ENCODE assay signal across 1 cellular context in the genomic region with DNA sequence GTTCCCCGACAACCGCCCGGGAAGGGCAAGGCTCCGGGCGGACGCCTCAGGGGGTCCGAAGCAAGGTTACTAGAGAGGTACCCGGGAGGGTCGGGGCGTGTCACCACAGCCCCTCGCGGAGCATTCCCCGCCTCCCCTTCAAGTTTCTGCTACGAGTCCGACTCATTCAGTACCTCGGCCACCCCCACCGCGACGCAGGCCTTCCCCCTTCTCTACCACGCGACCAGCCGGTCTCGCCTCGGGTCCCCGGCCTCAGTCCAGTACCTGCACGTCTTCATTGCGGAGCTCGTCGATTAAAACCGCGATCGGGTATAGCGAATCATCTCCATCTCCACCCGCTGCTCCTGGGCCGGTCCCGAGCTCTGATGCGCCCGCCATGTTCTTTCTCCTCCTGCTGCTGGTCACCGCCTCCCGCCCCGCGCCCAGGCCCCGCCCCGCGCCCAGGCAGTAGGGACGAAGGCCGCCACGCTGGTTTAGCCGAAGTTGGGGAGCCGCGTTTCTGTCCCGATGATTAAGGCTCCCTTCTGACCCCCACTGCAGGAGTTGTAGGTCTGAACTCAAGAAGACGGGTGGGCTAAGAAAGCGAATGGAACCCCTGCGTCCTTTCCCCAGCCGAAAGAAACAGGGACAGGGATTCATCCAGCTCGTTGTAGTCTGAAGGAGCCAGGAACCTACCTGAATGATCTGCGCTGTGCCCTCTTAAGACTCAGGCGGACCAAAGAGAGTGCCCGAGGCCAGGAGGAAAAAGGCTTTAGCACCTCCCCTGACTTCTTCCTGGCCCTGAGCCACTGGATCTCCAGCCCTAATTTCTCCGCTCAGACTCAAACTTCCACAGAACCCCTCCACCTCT.
TF ChIP-seq lines count a peak whose summit lies in the region.

TSS of gene PPP2R1B (minus strand) at position 406 of the 850 bp plus-strand sequence. CDS start at position 378, 28 bp downstream.

TF ChIP-seq in K562, 482 proteins besides CTCF, POLR2A, EP300 and RAD21 (continued from another document and continues in another):
- TF ChIP-seq UBTF (IDR thresholded peaks at IDR 0.05; ENCODE audit: borderline replicate concordance in 1 of 2, low read depth in 2 of 2, low read length in 2 of 2) (peak in 1 of 2 experiments; percentile 33; a peak in 1 of 4 replicates), GABPA (tag; conservative IDR thresholded peaks at IDR 0.05; ENCODE audit: low read depth) (0 out of 2 replicates have a peak, but pooled peaks have one; percentile 26), FOXK1 (CRISPR knock-in tag; IDR thresholded peaks at IDR 0.05; ENCODE audit: borderline replicate concordance) (0 out of 2 replicates have a peak, but pooled peaks have one; percentile 21), ZNF79 (CRISPR knock-in tag; IDR thresholded peaks at IDR 0.05; ENCODE audit: low read depth) (no peak), SMARCC2 (IDR thresholded peaks at IDR 0.05; ENCODE audit: low read depth) (no peak), GATA2 (CRISPR knock-in tag; IDR thresholded peaks at IDR 0.05) (no peak), POLR3A (IDR thresholded peaks at IDR 0.05; ENCODE audit: borderline replicate concordance, extremely low read depth, insufficient read depth, insufficient read length) (no peak), IFI16 (CRISPR knock-in tag; IDR thresholded peaks at IDR 0.05) (no peak), NBN (IDR thresholded peaks at IDR 0.05; ENCODE audit: low read depth) (no peak; the same call in 1 of the 2 replicates), HDAC1 (IDR thresholded peaks at IDR 0.05) (peak in 1 of 2 experiments; percentile 69; a peak in 1 of 4 replicates), POLR2AphosphoS5 (IDR thresholded peaks at IDR 0.05; ENCODE audit: control insufficient read depth, insufficient read depth, low read depth, low read length) (peak; percentile 86), ZNF717 (CRISPR knock-in tag; IDR thresholded peaks at IDR 0.05) (no peak), FOXJ3 (CRISPR knock-in tag; IDR thresholded peaks at IDR 0.05) (no peak), ESRRB (CRISPR knock-in tag; IDR thresholded peaks at IDR 0.05; ENCODE audit: borderline replicate concordance) (no peak), SP2 (IDR thresholded peaks at IDR 0.05; ENCODE audit: extremely low read depth, low read depth, low read length, poor library complexity, severe bottlenecking) (no peak), HDAC6 (IDR thresholded peaks at IDR 0.05; ENCODE audit: low read depth, low read length) (no peak), ZBTB1 (CRISPR knock-in tag; IDR thresholded peaks at IDR 0.05; ENCODE audit: borderline replicate concordance, low read depth) (no peak), PHF8 (IDR thresholded peaks at IDR 0.05; ENCODE audit: borderline replicate concordance, low read length) (peak; percentile 94), MLLT1 (IDR thresholded peaks at IDR 0.05) (peak in 1 of 2 experiments; percentile 13; a peak in 1 of 4 replicates), ZMIZ1 (IDR thresholded peaks at IDR 0.05; ENCODE audit: low read depth in 2 of 2, low read length in 2 of 2) (no peak), ETS2 (tag; IDR thresholded peaks at IDR 0.05; ENCODE audit: borderline replicate concordance, poor library complexity, severe bottlenecking) (no peak), HDAC2 (IDR thresholded peaks at IDR 0.05) (0 out of 2 replicates have a peak, but pooled peaks have one; percentile 16)
- TF ChIP-seq, protein P1, sequence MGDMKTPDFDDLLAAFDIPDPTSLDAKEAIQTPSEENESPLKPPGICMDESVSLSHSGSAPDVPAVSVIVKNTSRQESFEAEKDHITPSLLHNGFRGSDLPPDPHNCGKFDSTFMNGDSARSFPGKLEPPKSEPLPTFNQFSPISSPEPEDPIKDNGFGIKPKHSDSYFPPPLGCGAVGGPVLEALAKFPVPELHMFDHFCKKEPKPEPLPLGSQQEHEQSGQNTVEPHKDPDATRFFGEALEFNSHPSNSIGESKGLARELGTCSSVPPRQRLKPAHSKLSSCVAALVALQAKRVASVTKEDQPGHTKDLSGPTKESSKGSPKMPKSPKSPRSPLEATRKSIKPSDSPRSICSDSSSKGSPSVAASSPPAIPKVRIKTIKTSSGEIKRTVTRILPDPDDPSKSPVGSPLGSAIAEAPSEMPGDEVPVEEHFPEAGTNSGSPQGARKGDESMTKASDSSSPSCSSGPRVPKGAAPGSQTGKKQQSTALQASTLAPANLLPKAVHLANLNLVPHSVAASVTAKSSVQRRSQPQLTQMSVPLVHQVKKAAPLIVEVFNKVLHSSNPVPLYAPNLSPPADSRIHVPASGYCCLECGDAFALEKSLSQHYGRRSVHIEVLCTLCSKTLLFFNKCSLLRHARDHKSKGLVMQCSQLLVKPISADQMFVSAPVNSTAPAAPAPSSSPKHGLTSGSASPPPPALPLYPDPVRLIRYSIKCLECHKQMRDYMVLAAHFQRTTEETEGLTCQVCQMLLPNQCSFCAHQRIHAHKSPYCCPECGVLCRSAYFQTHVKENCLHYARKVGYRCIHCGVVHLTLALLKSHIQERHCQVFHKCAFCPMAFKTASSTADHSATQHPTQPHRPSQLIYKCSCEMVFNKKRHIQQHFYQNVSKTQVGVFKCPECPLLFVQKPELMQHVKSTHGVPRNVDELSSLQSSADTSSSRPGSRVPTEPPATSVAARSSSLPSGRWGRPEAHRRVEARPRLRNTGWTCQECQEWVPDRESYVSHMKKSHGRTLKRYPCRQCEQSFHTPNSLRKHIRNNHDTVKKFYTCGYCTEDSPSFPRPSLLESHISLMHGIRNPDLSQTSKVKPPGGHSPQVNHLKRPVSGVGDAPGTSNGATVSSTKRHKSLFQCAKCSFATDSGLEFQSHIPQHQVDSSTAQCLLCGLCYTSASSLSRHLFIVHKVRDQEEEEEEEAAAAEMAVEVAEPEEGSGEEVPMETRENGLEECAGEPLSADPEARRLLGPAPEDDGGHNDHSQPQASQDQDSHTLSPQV (IDR thresholded peaks at IDR 0.05), result 0 out of 2 replicates have a peak, but pooled peaks have one; percentile 22
- TF ChIP-seq, protein P2, sequence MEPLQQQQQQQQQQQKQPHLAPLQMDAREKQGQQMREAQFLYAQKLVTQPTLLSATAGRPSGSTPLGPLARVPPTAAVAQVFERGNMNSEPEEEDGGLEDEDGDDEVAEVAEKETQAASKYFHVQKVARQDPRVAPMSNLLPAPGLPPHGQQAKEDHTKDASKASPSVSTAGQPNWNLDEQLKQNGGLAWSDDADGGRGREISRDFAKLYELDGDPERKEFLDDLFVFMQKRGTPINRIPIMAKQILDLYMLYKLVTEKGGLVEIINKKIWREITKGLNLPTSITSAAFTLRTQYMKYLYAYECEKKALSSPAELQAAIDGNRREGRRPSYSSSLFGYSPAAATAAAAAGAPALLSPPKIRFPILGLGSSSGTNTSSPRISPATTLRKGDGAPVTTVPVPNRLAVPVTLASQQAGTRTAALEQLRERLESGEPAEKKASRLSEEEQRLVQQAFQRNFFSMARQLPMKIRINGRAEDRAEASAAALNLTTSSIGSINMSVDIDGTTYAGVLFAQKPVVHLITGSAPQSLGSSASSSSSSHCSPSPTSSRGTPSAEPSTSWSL (CRISPR knock-in tag; IDR thresholded peaks at IDR 0.05; ENCODE audit: borderline replicate concordance), result no peak
- TF ChIP-seq, protein P3, sequence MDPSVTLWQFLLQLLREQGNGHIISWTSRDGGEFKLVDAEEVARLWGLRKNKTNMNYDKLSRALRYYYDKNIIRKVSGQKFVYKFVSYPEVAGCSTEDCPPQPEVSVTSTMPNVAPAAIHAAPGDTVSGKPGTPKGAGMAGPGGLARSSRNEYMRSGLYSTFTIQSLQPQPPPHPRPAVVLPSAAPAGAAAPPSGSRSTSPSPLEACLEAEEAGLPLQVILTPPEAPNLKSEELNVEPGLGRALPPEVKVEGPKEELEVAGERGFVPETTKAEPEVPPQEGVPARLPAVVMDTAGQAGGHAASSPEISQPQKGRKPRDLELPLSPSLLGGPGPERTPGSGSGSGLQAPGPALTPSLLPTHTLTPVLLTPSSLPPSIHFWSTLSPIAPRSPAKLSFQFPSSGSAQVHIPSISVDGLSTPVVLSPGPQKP (CRISPR knock-in tag; IDR thresholded peaks at IDR 0.05), result no peak
- TF ChIP-seq, protein P4, sequence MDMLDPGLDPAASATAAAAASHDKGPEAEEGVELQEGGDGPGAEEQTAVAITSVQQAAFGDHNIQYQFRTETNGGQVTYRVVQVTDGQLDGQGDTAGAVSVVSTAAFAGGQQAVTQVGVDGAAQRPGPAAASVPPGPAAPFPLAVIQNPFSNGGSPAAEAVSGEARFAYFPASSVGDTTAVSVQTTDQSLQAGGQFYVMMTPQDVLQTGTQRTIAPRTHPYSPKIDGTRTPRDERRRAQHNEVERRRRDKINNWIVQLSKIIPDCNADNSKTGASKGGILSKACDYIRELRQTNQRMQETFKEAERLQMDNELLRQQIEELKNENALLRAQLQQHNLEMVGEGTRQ (CRISPR knock-in tag; IDR thresholded peaks at IDR 0.05), result no peak
- TF ChIP-seq, protein P5, sequence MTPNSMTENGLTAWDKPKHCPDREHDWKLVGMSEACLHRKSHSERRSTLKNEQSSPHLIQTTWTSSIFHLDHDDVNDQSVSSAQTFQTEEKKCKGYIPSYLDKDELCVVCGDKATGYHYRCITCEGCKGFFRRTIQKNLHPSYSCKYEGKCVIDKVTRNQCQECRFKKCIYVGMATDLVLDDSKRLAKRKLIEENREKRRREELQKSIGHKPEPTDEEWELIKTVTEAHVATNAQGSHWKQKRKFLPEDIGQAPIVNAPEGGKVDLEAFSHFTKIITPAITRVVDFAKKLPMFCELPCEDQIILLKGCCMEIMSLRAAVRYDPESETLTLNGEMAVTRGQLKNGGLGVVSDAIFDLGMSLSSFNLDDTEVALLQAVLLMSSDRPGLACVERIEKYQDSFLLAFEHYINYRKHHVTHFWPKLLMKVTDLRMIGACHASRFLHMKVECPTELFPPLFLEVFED (CRISPR knock-in tag; conservative IDR thresholded peaks at IDR 0.05), result no peak
- TF ChIP-seq, protein P6, sequence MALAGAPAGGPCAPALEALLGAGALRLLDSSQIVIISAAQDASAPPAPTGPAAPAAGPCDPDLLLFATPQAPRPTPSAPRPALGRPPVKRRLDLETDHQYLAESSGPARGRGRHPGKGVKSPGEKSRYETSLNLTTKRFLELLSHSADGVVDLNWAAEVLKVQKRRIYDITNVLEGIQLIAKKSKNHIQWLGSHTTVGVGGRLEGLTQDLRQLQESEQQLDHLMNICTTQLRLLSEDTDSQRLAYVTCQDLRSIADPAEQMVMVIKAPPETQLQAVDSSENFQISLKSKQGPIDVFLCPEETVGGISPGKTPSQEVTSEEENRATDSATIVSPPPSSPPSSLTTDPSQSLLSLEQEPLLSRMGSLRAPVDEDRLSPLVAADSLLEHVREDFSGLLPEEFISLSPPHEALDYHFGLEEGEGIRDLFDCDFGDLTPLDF (CRISPR knock-in tag; IDR thresholded peaks at IDR 0.05), result no peak
- TF ChIP-seq, protein P7, sequence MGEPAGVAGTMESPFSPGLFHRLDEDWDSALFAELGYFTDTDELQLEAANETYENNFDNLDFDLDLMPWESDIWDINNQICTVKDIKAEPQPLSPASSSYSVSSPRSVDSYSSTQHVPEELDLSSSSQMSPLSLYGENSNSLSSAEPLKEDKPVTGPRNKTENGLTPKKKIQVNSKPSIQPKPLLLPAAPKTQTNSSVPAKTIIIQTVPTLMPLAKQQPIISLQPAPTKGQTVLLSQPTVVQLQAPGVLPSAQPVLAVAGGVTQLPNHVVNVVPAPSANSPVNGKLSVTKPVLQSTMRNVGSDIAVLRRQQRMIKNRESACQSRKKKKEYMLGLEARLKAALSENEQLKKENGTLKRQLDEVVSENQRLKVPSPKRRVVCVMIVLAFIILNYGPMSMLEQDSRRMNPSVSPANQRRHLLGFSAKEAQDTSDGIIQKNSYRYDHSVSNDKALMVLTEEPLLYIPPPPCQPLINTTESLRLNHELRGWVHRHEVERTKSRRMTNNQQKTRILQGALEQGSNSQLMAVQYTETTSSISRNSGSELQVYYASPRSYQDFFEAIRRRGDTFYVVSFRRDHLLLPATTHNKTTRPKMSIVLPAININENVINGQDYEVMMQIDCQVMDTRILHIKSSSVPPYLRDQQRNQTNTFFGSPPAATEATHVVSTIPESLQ (CRISPR knock-in tag; IDR thresholded peaks at IDR 0.05), result peak; percentile 23; the same call in 1 of the 2 replicates
